In genomic region chr6:158707120-158707519, GRCh38 we compare ENCODE assay signal across 10 cellular contexts. TPM values are rescaled to one million over a fixed set of nuclear protein-coding genes. Genes with fewer than 3 reads are reported as not detected.
DNase-seq lines count a peak whose midpoint lies in the region; ATAC-seq and TF ChIP-seq lines count a peak whose summit lies in the region.
"Had no signal": no experiment of that assay in that cellular context is flagged by ENCODE, and none has a peak within 500 bp of the region (broad histone marks: within the 10 kb centered on the region; RNA-seq: fewer than 3 reads in every experiment).

No MANE protein-coding gene starts in this region.

- H3K27me3 ChIP-seq in adrenal gland (no peaks in the 10 kb centered on the region), hepatocyte (no peaks in the 10 kb centered on the region)
- no peaks in the 10 kb centered on the region for H3K27me3 ChIP-seq in CD8-positive, alpha-beta T cell (ENCODE audit: insufficient read depth, low read length)

- H3K27ac ChIP-seq in adrenal gland (peak overlapping the region in 4 of 5 donors; percentile 69 to 81 (median 78)), hepatocyte (peak overlapping the region; percentile 94)
- no peak overlapping the region for H3K27ac ChIP-seq in CD8-positive, alpha-beta T cell (ENCODE audit: low read depth, low read length)

- no peaks in the 10 kb centered on the region for H3K9me3 Mint-ChIP-seq in stimulated activated memory B cell treated with anti-CD40 and anti-IgM and Interleukin-4, amounts not matched to agents 10 μg/mL and 1 μg/mL and 100 μg/mL, for 72 hours
- no peaks in the 10 kb centered on the region for H3K9me3 Mint-ChIP-seq in CD8-positive, alpha-beta T cell

- peak overlapping the region; percentile 59 for H3K4me2 ChIP-seq in hepatocyte

- TF ChIP-seq POLR2A in adrenal gland (IDR thresholded peaks at IDR 0.05) = peak in 1 of 2 donors; percentile 65

- no peak for ATAC-seq in stimulated activated memory B cell treated with anti-CD40 and anti-IgM and Interleukin-4, amounts not matched to agents 10 μg/mL and 1 μg/mL and 100 μg/mL, for 72 hours
- ATAC-seq in HG03108 (IDR thresholded peaks at IDR 0.05; ENCODE audit: unreplicated experiment) (no peak), HG02970 (IDR thresholded peaks at IDR 0.05; ENCODE audit: low FRiP score, unreplicated experiment) (no peak)
- no peak for ATAC-seq in CD8-positive, alpha-beta T cell

- intact Hi-C loops in adrenal gland (cut with DNase I) = no loop called here
- intact Hi-C loops in CD8-positive, alpha-beta T cell (cut with DNase I, micrococcal nuclease) = loop anchor here in 1 of 2 experiments (10.0 kb wide), 1 partner anchor 428 kb away; no protein-coding TSS in a partner anchor

- H3K4me1 ChIP-seq in adrenal gland (replicated peaks in 1 of 2) (peaks cover 16 to 28% of the 10 kb centered on the region in 2 donors), hepatocyte (ENCODE audit: insufficient read depth) (peaks cover 46% of the 10 kb centered on the region)
- peaks cover 8% of the 10 kb centered on the region for H3K4me1 ChIP-seq in CD8-positive, alpha-beta T cell (ENCODE audit: insufficient read depth, low read length)

- H4K20me1 ChIP-seq in hepatocyte (ENCODE audit: insufficient read depth, poor library complexity, severe bottlenecking) = no peaks in the 10 kb centered on the region

- H3K36me3 Mint-ChIP-seq in stimulated activated memory B cell treated with anti-CD40 and anti-IgM and Interleukin-4, amounts not matched to agents 10 μg/mL and 1 μg/mL and 100 μg/mL, for 72 hours = peaks cover 6% of the 10 kb centered on the region
- peaks cover 42% of the 10 kb centered on the region for H3K36me3 Mint-ChIP-seq in CD8-positive, alpha-beta T cell

- no peaks in the 10 kb centered on the region for H3K36me3 ChIP-seq in adrenal gland (replicated peaks in 1 of 2)
- H3K36me3 ChIP-seq in hepatocyte (replicated peaks; ENCODE audit: insufficient read depth, low read depth) = no peaks in the 10 kb centered on the region
- H3K36me3 ChIP-seq in CD8-positive, alpha-beta T cell (ENCODE audit: insufficient read depth, low read length) = no peaks in the 10 kb centered on the region

- TF ChIP-seq CTCF in adrenal gland (IDR thresholded peaks at IDR 0.05) = no peak
- TF ChIP-seq CTCF in hepatocyte (IDR thresholded peaks at IDR 0.05; ENCODE audit: poor library complexity) = no peak
- TF ChIP-seq CTCF in CD8-positive, alpha-beta T cell (IDR thresholded peaks at IDR 0.05) = no peak

- 11 to 28% (median 13%) methylated on average over 5 of the region's 5 CpGs for WGBS in adrenal gland, 4 donors
- WGBS in hepatocyte (ENCODE audit: low lambda C conversion rate, missing lambda C conversion rate) = 2% methylated on average over 5 of the region's 5 CpGs

- peaks cover 41% of the 10 kb centered on the region for H3K4me1 Mint-ChIP-seq in stimulated activated memory B cell treated with anti-CD40 and anti-IgM and Interleukin-4, amounts not matched to agents 10 μg/mL and 1 μg/mL and 100 μg/mL, for 72 hours
- peaks cover 9% of the 10 kb centered on the region for H3K4me1 Mint-ChIP-seq in CD8-positive, alpha-beta T cell (ENCODE audit: low read depth)

- H3K9me2 ChIP-seq in hepatocyte (replicated peaks; ENCODE audit: insufficient read depth) = no peaks in the 10 kb centered on the region

- H3K9me3 ChIP-seq in adrenal gland (replicated peaks in 1 of 3) (no peaks in the 10 kb centered on the region), hepatocyte (ENCODE audit: low read depth) (no peaks in the 10 kb centered on the region)
- H3K9me3 ChIP-seq in CD8-positive, alpha-beta T cell (ENCODE audit: low read length) = no peaks in the 10 kb centered on the region

- POLR2A ChIA-PET in CD8-positive, alpha-beta T cell (lab: Charles Lee) = no interaction called here

- H3K27ac Mint-ChIP-seq in stimulated activated memory B cell treated with anti-CD40 and anti-IgM and Interleukin-4, amounts not matched to agents 10 μg/mL and 1 μg/mL and 100 μg/mL, for 72 hours = peak overlapping the region; percentile 81
- no peak overlapping the region for H3K27ac Mint-ChIP-seq in CD8-positive, alpha-beta T cell

- H3K27me3 Mint-ChIP-seq in stimulated activated memory B cell treated with anti-CD40 and anti-IgM and Interleukin-4, amounts not matched to agents 10 μg/mL and 1 μg/mL and 100 μg/mL, for 72 hours = no peaks in the 10 kb centered on the region
- H3K27me3 Mint-ChIP-seq in CD8-positive, alpha-beta T cell (ENCODE audit: low read depth) = no peaks in the 10 kb centered on the region

- H2AFZ ChIP-seq in hepatocyte = no peak overlapping the region

- DNase-seq in HPDE6-E6E7 (ENCODE audit: extremely low spot score) (peak; percentile 25), adrenal gland (peak in 6 of 7 donors; percentile 62 to 89 (median 76)), hepatocyte (ENCODE audit: low spot score) (peak; percentile 83), cerebellum (ENCODE audit: low spot score) (no peak)
- no peak for DNase-seq in CD8-positive, alpha-beta T cell
- DNase-seq: NCI-H748 treated with DMSO at 0.1 percent for 48 hours; stimulated activated CD4-positive, alpha-beta T cell treated with anti-CD3 and anti-CD28 coated beads, Interleukin-2, amount 100 ng/mL, for 48 hours had no signal

- H3K4me3 ChIP-seq in adrenal gland = no peak overlapping the region
- no peak overlapping the region for H3K4me3 ChIP-seq in hepatocyte
- H3K4me3 ChIP-seq in CD8-positive, alpha-beta T cell (ENCODE audit: low read depth, low read length) = no peak overlapping the region

- CTCF ChIA-PET in CD8-positive, alpha-beta T cell (lab: Charles Lee) = interaction anchor here (0.7 to 3.6 kb wide), 8 partner anchors 12 to 270 kb away, joined by 3 to 32 read pairs (median 4); no protein-coding TSS in a partner anchor

- H3K79me2 ChIP-seq in hepatocyte = peaks cover 3% of the 10 kb centered on the region

- H3K4me3 Mint-ChIP-seq in stimulated activated memory B cell treated with anti-CD40 and anti-IgM and Interleukin-4, amounts not matched to agents 10 μg/mL and 1 μg/mL and 100 μg/mL, for 72 hours = no peak overlapping the region
- H3K4me3 Mint-ChIP-seq in CD8-positive, alpha-beta T cell = no peak overlapping the region

RNA-seq across cellular contexts. Expression of gene SYTL3, which starts 57.3 kb away (rescaled TPM):
- 1 to 10 TPM; 1.7 to 3.9 (median 2.2) TPM for total RNA-seq in adrenal gland
- 1 to 10 TPM; 1.5 to 2.5 (median 1.7) TPM for polyA plus RNA-seq in adrenal gland
- total RNA-seq in hepatocyte = 1.4 and 1.7 TPM in 2 replicates
- polyA plus RNA-seq in hepatocyte = 1.5 and 3.1 TPM in 2 replicates
- total RNA-seq in CD8-positive, alpha-beta T cell = 10 to 100 TPM; 38.2 to 44.6 TPM
- total RNA-seq in cerebellum = 2.4 TPM

Comparison
In these comparisons a context has a peak if more than half of its experiments do, and no peak if none do; other contexts are left out.
1. DNase-seq: peak in HPDE6-E6E7 (single experiment), adrenal gland (6 of 7) and hepatocyte (single experiment); none in CD8-positive, alpha-beta T cell (0 of 7) and cerebellum (single experiment).
2. RNA of gene SYTL3, which starts 57.3 kb away (total RNA-seq): 38.2 to 44.6 TPM in CD8-positive, alpha-beta T cell; 2.4 TPM in cerebellum (single experiment), 1.7 to 3.9 TPM in adrenal gland and 1.4 to 1.7 TPM in hepatocyte; every median in the first group is over 4 times any median in the second.